Comparison of ENCODE assay signal across 8 cellular contexts in genomic region chr20:32761831-32762753, GRCh38. TPM values are rescaled to one million over a fixed set of nuclear protein-coding genes. Genes with fewer than 3 reads are reported as not detected.
DNase-seq lines count a peak whose midpoint lies in the region; ATAC-seq and TF ChIP-seq lines count a peak whose summit lies in the region.

TSS of gene DNMT3B (plus strand) at chr20:32762385. CDS start at chr20:32780324, 17,939 bp downstream.

- TF ChIP-seq CTCF in lower leg skin (IDR thresholded peaks at IDR 0.05): no peak

- TF ChIP-seq POLR2A in lower leg skin (IDR thresholded peaks at IDR 0.05): no peak

- DNase-seq in NCI-H1436 (lab: John Stamatoyannopoulos, UW) (peak; percentile 63), NCI-H1436 treated with DMSO at 0.1 percent for 48 hours (lab: John Stamatoyannopoulos, UW) (no peak), NCI-H345 (lab: John Stamatoyannopoulos, UW) (peak; percentile 92), dermis blood vessel endothelial cell (peak; percentile 81), lower leg skin (ENCODE audit: low spot score in 2 of 2) (peak; percentile 44 to 93)
- DNase-seq in activated CD4-positive, alpha-beta T cell treated with anti-CD3 and anti-CD28 coated beads for 4 hours: peak; percentile 64 to 68
- peak; percentile 66 for DNase-seq in stimulated activated CD4-positive, alpha-beta T cell treated with anti-CD3 and anti-CD28 coated beads, Interleukin-4, amount 100 ng/mL, for 24 hours

- H3K4me3 ChIP-seq in lower leg skin (ENCODE audit: low read depth, poor library complexity, severe bottlenecking): peak within 1 kb of the TSS; percentile 73

- 1% methylated on average over 15 to 21 of the region's 92 CpGs for WGBS in lower leg skin, 2 donors

- ATAC-seq in HG02981 (IDR thresholded peaks at IDR 0.05; ENCODE audit: unreplicated experiment): peak; percentile 66

- intact Hi-C loops in lower leg skin (cut with DNase I; ENCODE audit: low total_unique reads): no loop called here

RNA-seq across cellular contexts. Expression of gene DNMT3B, which starts in this region (rescaled TPM):
- 2.9 and 5.5 TPM in 2 replicates for total RNA-seq in dermis blood vessel endothelial cell
- total RNA-seq in lower leg skin: 1 to 10 TPM; 2.0 to 3.4 (median 2.7) TPM
